ENCODE assay signal across 19 cellular contexts in the genomic region with DNA sequence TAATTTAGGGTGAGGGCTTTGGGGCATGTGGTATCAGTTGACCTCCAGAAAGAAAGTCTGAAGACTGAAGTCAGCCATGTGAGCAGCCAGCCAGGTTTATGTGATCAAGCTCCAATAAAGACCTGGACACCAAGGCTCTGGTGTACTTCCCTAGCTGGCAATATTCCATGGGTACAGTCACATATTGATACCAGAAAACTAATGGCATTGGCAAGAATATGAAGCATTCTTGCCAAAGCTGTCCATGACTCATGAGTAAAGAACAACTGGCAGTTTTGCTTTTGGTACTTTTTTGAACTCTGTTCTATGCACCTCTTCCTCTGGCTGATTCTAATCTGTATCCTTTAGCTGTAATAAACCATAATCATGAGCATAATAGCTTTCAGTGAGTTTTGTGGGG.
DNase-seq lines count a peak whose midpoint lies in the region; ATAC-seq and TF ChIP-seq lines count a peak whose summit lies in the region.
"Had no signal": no experiment of that assay in that cellular context is flagged by ENCODE, and none has a peak within 500 bp of the region (broad histone marks: within the 10 kb centered on the region; RNA-seq: fewer than 3 reads in every experiment).

No MANE protein-coding gene starts in this region.

- H3K79me2 ChIP-seq in PC-3 (ENCODE audit: low read length) (no peaks in the 10 kb centered on the region), smooth muscle cell (ENCODE audit: low read depth) (no peaks in the 10 kb centered on the region)
- H3K79me2 ChIP-seq: hepatocyte had no signal

- no peak overlapping the region for H3K9ac ChIP-seq in PC-3 (ENCODE audit: low read length)
- no peak overlapping the region for H3K9ac ChIP-seq in smooth muscle cell (ENCODE audit: low read depth)

- BruUV-seq in PC-3 (replicated peaks; lab: Mats Ljungman, UMichigan): no TSS peak

- H4K20me1 ChIP-seq in PC-3 (ENCODE audit: low read length) (no peaks in the 10 kb centered on the region), smooth muscle cell (ENCODE audit: low read depth) (no peaks in the 10 kb centered on the region)

- H3K9me3 ChIP-seq in PC-3 (ENCODE audit: low read length): no peaks in the 10 kb centered on the region
- no peaks in the 10 kb centered on the region for H3K9me3 ChIP-seq in prostate gland
- no peaks in the 10 kb centered on the region for H3K9me3 ChIP-seq in smooth muscle cell (replicated peaks; ENCODE audit: low read depth)

- H3K4me3 ChIP-seq in PC-3 (ENCODE audit: low read length) (no peak overlapping the region), prostate gland (no peak overlapping the region), smooth muscle cell (no peak overlapping the region)
- H3K4me3 ChIP-seq: cardiac muscle cell, hepatocyte, left ventricle myocardium inferior had no signal

- H3K36me3 ChIP-seq in PC-3 (ENCODE audit: low read depth, low read length): no peaks in the 10 kb centered on the region
- no peaks in the 10 kb centered on the region for H3K36me3 ChIP-seq in prostate gland
- H3K36me3 ChIP-seq in smooth muscle cell (ENCODE audit: low read depth): no peaks in the 10 kb centered on the region
- H3K36me3 ChIP-seq: cardiac muscle cell, left ventricle myocardium inferior had no signal

- H2AFZ ChIP-seq in PC-3 (ENCODE audit: low read length): no peak overlapping the region
- no peak overlapping the region for H2AFZ ChIP-seq in smooth muscle cell (ENCODE audit: low read depth)
- H2AFZ ChIP-seq: hepatocyte had no signal

- POLR2A ChIA-PET in PC-3 (lab: Charles Lee; ENCODE audit: unreplicated experiment): interaction anchor here (0.6 kb wide), 1 partner anchor 1320 kb away, joined by 4 read pairs; no protein-coding TSS in a partner anchor

- TF ChIP-seq CTCF in PC-3 (conservative IDR thresholded peaks at IDR 0.05; ENCODE audit: low read depth, low read length) (no peak), prostate gland (IDR thresholded peaks at IDR 0.05) (no peak), smooth muscle cell (IDR thresholded peaks at IDR 0.05; ENCODE audit: borderline replicate concordance, insufficient read depth, poor library complexity, severe bottlenecking) (no peak)

- ATAC-seq in PC-3: peak; percentile 95
- peak; percentile 69 for ATAC-seq in esophagus mucosa
- ATAC-seq: naive thymus-derived CD4-positive, alpha-beta T cell; WTC11 had no signal

- 0 out of 2 replicates have a peak, but pooled peaks cover 3% of the 10 kb centered on the region for H3K9me2 ChIP-seq in PC-3 (replicated peaks; ENCODE audit: low read length)

- H3K4me1 ChIP-seq in PC-3 (ENCODE audit: insufficient read depth, low read length) (peaks cover 26% of the 10 kb centered on the region), prostate gland (replicated peaks) (no peaks in the 10 kb centered on the region), smooth muscle cell (ENCODE audit: low read depth) (no peaks in the 10 kb centered on the region)
- H3K4me1 ChIP-seq: left ventricle myocardium inferior had no signal

- H3K27ac ChIP-seq in PC-3 (ENCODE audit: low read length) (peak overlapping the region; percentile 55), prostate gland (no peak overlapping the region), smooth muscle cell (ENCODE audit: low read depth) (no peak overlapping the region)
- H3K27ac ChIP-seq: C4-2B, cardiac muscle cell, hepatocyte, left ventricle myocardium inferior had no signal

- intact Hi-C loops in PC-3 (cut with micrococcal nuclease) (loop anchor here (1.0 kb wide), 1 partner anchor 72 kb away; no protein-coding TSS in a partner anchor), prostate gland (cut with DNase I) (no loop called here)

- no peaks in the 10 kb centered on the region for H3F3A ChIP-seq in PC-3 (ENCODE audit: low read length, unreplicated experiment)
- no peaks in the 10 kb centered on the region for H3F3A ChIP-seq in smooth muscle cell (ENCODE audit: low read depth)

- DNase-seq in GM04504 (ENCODE audit: low read depth) (peak; percentile 10), PC-3 (peak; percentile 99), prostate gland (ENCODE audit: low spot score) (peak; percentile 12), NCI-H526 (lab: John Stamatoyannopoulos, UW) (no peak), smooth muscle cell (lab: John Stamatoyannopoulos, UW; ENCODE audit: unreplicated experiment) (no peak)
- DNase-seq in stimulated activated CD4-positive, alpha-beta T cell treated with anti-CD3 and anti-CD28 coated beads, Interleukin-2, amount 100 ng/mL, for 24 hours: no peak
- DNase-seq in NK-92 treated with Interleukin-12 subunit alpha and Interleukin-12 subunit beta, amount 100 ng/mL, for 24 hours (lab: John Stamatoyannopoulos, UW): no peak
- DNase-seq: activated naive CD4-positive, alpha-beta T cell treated with Interleukin-2 at 50 U/mL for 16 hours; endodermal cell; left ventricle myocardium inferior; naive thymus-derived CD4-positive, alpha-beta T cell; NCI-H1105; NCI-H345; stimulated activated CD8-positive, alpha-beta memory T cell treated with anti-CD3 and anti-CD28 coated beads, Interleukin-4, amount 100 ng/mL, for 48 hours had no signal

- TF ChIP-seq POLR2A in prostate gland (IDR thresholded peaks at IDR 0.05): no peak

- CTCF ChIA-PET in PC-3 (lab: Charles Lee): interaction anchor here (0.7 to 0.8 kb wide), 3 partner anchors 39 to 616 kb away, joined by 3 to 4 read pairs (median 4); no protein-coding TSS in a partner anchor

- H3K4me2 ChIP-seq in PC-3 (ENCODE audit: low read length) (peak overlapping the region; percentile 42), smooth muscle cell (no peak overlapping the region)
- H3K4me2 ChIP-seq: hepatocyte had no signal

- H3K27me3 ChIP-seq in PC-3 (ENCODE audit: low read length) (no peaks in the 10 kb centered on the region), prostate gland (replicated peaks; ENCODE audit: insufficient read depth) (no peaks in the 10 kb centered on the region), smooth muscle cell (ENCODE audit: low read depth) (no peaks in the 10 kb centered on the region)
- H3K27me3 ChIP-seq: cardiac muscle cell, hepatocyte had no signal

Comparison
In these comparisons a context has a peak if more than half of its experiments do, and no peak if none do; other contexts are left out.
1. DNase-seq: peak in GM04504 (single experiment), PC-3 (single experiment) and prostate gland (single experiment); none in stimulated activated CD4-positive, alpha-beta T cell treated with anti-CD3 and anti-CD28 coated beads, Interleukin-2, amount 100 ng/mL, for 24 hours (0 of 2), NK-92 treated with Interleukin-12 subunit alpha and Interleukin-12 subunit beta, amount 100 ng/mL, for 24 hours (single experiment), NCI-H526 (0 of 2) and smooth muscle cell (single experiment).